1 cellular context compared by ENCODE assay signal in the genomic region with DNA sequence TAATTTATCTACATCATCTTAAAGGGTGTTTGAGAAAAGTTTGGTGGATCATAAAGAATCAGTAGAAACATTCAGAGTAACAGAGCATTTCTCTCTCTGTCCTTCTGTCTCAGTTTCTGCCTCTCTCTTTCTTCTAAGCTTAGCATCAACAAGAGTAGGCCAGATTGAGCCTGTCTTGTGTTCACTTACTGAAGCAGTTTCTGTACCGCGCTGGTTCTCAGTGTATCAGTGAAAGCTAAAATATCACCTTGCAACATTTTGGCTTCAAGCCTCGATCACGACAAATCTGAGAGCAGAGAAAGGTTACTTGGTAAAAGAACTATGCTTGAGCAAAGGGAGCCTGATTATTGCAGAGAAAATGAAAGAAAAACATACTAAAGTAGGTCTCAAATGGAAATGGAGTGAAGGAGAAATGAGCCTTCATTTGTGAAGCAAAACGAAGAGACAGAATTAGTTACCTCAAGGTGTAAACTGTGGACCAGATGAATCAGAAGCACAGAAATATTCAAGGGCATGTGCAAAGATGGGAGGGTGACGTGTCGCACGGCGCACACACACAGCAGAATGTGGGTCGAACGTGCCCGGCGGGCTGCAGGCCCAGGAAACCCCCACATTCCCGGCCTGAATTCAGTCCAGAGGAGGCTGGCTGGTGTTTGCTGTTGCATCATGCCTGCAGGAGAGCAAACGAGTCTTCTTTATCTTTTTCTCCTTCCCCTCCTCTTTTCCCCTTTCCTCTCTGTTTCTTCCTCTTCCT.
TF ChIP-seq lines count a peak whose summit lies in the region.

No MANE protein-coding gene starts in this region.

TF ChIP-seq in GM23338, 12 proteins besides CTCF, POLR2A, EP300 and RAD21 (continued from another document):
- TF ChIP-seq, protein P1, sequence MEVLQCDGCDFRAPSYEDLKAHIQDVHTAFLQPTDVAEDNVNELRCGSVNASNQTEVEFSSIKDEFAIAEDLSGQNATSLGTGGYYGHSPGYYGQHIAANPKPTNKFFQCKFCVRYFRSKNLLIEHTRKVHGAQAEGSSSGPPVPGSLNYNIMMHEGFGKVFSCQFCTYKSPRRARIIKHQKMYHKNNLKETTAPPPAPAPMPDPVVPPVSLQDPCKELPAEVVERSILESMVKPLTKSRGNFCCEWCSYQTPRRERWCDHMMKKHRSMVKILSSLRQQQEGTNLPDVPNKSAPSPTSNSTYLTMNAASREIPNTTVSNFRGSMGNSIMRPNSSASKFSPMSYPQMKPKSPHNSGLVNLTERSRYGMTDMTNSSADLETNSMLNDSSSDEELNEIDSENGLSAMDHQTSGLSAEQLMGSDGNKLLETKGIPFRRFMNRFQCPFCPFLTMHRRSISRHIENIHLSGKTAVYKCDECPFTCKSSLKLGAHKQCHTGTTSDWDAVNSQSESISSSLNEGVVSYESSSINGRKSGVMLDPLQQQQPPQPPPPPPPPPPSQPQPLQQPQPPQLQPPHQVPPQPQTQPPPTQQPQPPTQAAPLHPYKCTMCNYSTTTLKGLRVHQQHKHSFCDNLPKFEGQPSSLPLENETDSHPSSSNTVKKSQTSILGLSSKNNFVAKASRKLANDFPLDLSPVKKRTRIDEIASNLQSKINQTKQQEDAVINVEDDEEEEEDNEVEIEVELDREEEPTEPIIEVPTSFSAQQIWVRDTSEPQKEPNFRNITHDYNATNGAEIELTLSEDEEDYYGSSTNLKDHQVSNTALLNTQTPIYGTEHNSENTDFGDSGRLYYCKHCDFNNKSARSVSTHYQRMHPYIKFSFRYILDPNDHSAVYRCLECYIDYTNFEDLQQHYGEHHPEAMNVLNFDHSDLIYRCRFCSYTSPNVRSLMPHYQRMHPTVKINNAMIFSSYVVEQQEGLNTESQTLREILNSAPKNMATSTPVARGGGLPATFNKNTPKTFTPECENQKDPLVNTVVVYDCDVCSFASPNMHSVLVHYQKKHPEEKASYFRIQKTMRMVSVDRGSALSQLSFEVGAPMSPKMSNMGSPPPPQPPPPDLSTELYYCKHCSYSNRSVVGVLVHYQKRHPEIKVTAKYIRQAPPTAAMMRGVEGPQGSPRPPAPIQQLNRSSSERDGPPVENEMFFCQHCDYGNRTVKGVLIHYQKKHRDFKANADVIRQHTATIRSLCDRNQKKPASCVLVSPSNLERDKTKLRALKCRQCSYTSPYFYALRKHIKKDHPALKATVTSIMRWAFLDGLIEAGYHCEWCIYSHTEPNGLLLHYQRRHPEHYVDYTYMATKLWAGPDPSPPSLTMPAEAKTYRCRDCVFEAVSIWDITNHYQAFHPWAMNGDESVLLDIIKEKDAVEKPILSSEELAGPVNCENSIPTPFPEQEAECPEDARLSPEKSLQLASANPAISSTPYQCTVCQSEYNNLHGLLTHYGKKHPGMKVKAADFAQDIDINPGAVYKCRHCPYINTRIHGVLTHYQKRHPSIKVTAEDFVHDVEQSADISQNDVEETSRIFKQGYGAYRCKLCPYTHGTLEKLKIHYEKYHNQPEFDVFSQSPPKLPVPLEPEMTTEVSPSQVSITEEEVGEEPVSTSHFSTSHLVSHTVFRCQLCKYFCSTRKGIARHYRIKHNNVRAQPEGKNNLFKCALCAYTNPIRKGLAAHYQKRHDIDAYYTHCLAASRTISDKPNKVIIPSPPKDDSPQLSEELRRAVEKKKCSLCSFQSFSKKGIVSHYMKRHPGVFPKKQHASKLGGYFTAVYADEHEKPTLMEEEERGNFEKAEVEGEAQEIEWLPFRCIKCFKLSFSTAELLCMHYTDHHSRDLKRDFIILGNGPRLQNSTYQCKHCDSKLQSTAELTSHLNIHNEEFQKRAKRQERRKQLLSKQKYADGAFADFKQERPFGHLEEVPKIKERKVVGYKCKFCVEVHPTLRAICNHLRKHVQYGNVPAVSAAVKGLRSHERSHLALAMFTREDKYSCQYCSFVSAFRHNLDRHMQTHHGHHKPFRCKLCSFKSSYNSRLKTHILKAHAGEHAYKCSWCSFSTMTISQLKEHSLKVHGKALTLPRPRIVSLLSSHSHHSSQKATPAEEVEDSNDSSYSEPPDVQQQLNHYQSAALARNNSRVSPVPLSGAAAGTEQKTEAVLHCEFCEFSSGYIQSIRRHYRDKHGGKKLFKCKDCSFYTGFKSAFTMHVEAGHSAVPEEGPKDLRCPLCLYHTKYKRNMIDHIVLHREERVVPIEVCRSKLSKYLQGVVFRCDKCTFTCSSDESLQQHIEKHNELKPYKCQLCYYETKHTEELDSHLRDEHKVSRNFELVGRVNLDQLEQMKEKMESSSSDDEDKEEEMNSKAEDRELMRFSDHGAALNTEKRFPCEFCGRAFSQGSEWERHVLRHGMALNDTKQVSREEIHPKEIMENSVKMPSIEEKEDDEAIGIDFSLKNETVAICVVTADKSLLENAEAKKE (CRISPR knock-in tag; IDR thresholded peaks at IDR 0.05), result no peak
